In the genomic region with DNA sequence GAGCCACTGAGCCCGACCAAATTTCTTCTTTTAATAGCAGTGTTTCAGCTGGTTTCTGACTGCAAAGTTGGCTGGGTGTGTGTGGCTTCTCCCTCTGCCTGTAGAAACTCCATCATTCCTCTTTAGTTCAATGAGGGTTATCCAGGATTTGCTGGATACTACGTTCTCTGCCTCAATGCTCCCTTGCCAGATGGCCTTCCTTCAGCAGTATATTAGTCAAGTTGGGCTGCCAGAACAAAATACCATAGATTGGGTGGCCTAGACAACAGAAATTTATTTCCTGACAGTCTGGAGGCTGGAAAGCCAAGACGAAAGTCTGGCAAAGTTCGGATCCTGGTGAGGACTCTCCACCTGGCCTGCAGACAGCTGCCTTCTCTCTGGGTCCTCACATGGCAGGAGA, we compare ENCODE assay signal across 29 cellular contexts.
"Had no signal": no experiment of that assay in that cellular context is flagged by ENCODE, and none has a peak within 500 bp of the region (broad histone marks: within the 10 kb centered on the region; RNA-seq: fewer than 3 reads in every experiment).

No MANE protein-coding gene starts in this region.

- H3K27me3 ChIP-seq: cardiac muscle cell, colonic mucosa, sigmoid colon, upper lobe of left lung had no signal

- H3K36me3 Mint-ChIP-seq: activated CD8-positive, alpha-beta memory T cell treated with anti-CD3 and anti-CD28 coated beads, Interleukin-2, amount 10 ng/mL, durations not matched to agents 7 days and 5 days; activated naive CD4-positive, alpha-beta T cell treated with anti-CD3 and anti-CD28 coated beads, Interleukin-2, amount 50 U/mL, for 72 hours; brain; stimulated activated memory B cell treated with anti-CD40 and anti-IgM and Interleukin-4, amounts not matched to agents 10 μg/mL and 1 μg/mL and 100 μg/mL, for 72 hours; T-cell had no signal

- H3K4me1 ChIP-seq: colonic mucosa had no signal

- H3K9me3 Mint-ChIP-seq: activated B cell treated with CpG ODN at 0.5 μM for 24 hours; activated naive CD4-positive, alpha-beta T cell treated with anti-CD3 and anti-CD28 coated beads, Interleukin-2, amount 50 U/mL, for 72 hours; activated T-helper 2 cell treated with anti-CD3 and anti-CD28 coated beads, Interferon-gamma antibody, Interleukin-2, Interleukin-4, amounts not matched to agents 10 μg/mL and 5 μg/mL and 100 μg/mL, durations not matched to agents 14 hours and 24 hours and 36 hours; nephron progenitor cell; stimulated activated memory B cell treated with anti-CD40 and anti-IgM and Interleukin-4, amounts not matched to agents 10 μg/mL and 1 μg/mL and 100 μg/mL, for 72 hours; stimulated activated naive CD8-positive, alpha-beta T cell treated with anti-CD3 and anti-CD28 coated beads, Interleukin-15, amount 100 ng/mL, for 72 hours; T-cell; T-helper 2 cell treated with Interferon-gamma antibody and Interleukin-4, amounts not matched to agents 5 μg/mL and 100 μg/mL, for 36 hours had no signal

- H3K27ac ChIP-seq: cardiac muscle cell, colonic mucosa, neutrophil, upper lobe of left lung had no signal

- DNase-seq: activated B cell treated with CpG ODN at 0.5 μM for 24 hours; activated CD4-positive, alpha-beta T cell treated with anti-CD3 and anti-CD28 coated beads, Interleukin-2, amount 50 U/mL, for 1 hour; activated CD8-positive, alpha-beta memory T cell treated with anti-CD3 and anti-CD28 coated beads, Interleukin-2, amount 10 ng/mL, durations not matched to agents 7 days and 5 days; activated CD8-positive, alpha-beta T cell treated with anti-CD3 and anti-CD28 coated beads, Interleukin-2, amount 10 ng/mL, durations not matched to agents 7 days and 5 days; activated naive CD4-positive, alpha-beta T cell; activated T-cell treated with anti-CD3 and anti-CD28 coated beads, Interleukin-2, amount 50 U/mL, for 48 hours; cerebellar nuclear complex; colonic mucosa; effector CD8-positive, alpha-beta T cell; head of caudate nucleus; hippocampal formation; kidney; nephron progenitor cell; sigmoid colon; small intestine; stimulated activated CD4-positive, alpha-beta T cell treated with anti-CD3 and anti-CD28 coated beads, Interleukin-4, amount 100 ng/mL, for 24 hours; stimulated activated CD8-positive, alpha-beta memory T cell treated with anti-CD3 and anti-CD28 coated beads, Interleukin-4, amount 100 ng/mL, for 48 hours; stimulated activated naive CD8-positive, alpha-beta T cell treated with anti-CD3 and anti-CD28 coated beads, Interleukin-15, amount 100 ng/mL, for 72 hours; substantia nigra; T-cell; upper lobe of left lung had no signal

- H3K36me3 ChIP-seq: cardiac muscle cell, colonic mucosa, neutrophil, sigmoid colon, upper lobe of left lung had no signal

- H3K9me3 ChIP-seq: colonic mucosa, neutrophil, sigmoid colon, upper lobe of left lung had no signal

- FAIRE-seq: endometrium, kidney, small intestine had no signal

- H3K4me3 ChIP-seq: cardiac muscle cell, colonic mucosa, sigmoid colon, upper lobe of left lung had no signal

- H3K27ac Mint-ChIP-seq: activated B cell treated with CpG ODN at 0.5 μM for 24 hours; activated CD8-positive, alpha-beta T cell treated with anti-CD3 and anti-CD28 coated beads, Interleukin-2, amount 10 ng/mL, durations not matched to agents 7 days and 5 days; activated naive CD4-positive, alpha-beta T cell treated with anti-CD3 and anti-CD28 coated beads, Interleukin-2, amount 50 U/mL, for 72 hours; activated T-helper 2 cell treated with anti-CD3 and anti-CD28 coated beads, Interferon-gamma antibody, Interleukin-2, Interleukin-4, amounts not matched to agents 10 μg/mL and 5 μg/mL and 100 μg/mL, durations not matched to agents 14 hours and 24 hours and 36 hours; brain; nephron progenitor cell; stimulated activated memory B cell treated with anti-CD40 and anti-IgM and Interleukin-4, amounts not matched to agents 10 μg/mL and 1 μg/mL and 100 μg/mL, for 72 hours; stimulated activated naive CD8-positive, alpha-beta T cell treated with anti-CD3 and anti-CD28 coated beads, Interleukin-15, amount 100 ng/mL, for 72 hours; T-cell; T-helper 2 cell treated with Interferon-gamma antibody and Interleukin-4, amounts not matched to agents 5 μg/mL and 100 μg/mL, for 36 hours had no signal

- H3K4me3 Mint-ChIP-seq: activated B cell treated with CpG ODN at 0.5 μM for 24 hours; activated CD8-positive, alpha-beta memory T cell treated with anti-CD3 and anti-CD28 coated beads, Interleukin-2, amount 10 ng/mL, durations not matched to agents 7 days and 5 days; activated CD8-positive, alpha-beta T cell treated with anti-CD3 and anti-CD28 coated beads, Interleukin-2, amount 10 ng/mL, durations not matched to agents 7 days and 5 days; brain; nephron progenitor cell; stimulated activated memory B cell treated with anti-CD40 and anti-IgM and Interleukin-4, amounts not matched to agents 10 μg/mL and 1 μg/mL and 100 μg/mL, for 72 hours; stimulated activated naive CD8-positive, alpha-beta T cell treated with anti-CD3 and anti-CD28 coated beads, Interleukin-15, amount 100 ng/mL, for 72 hours; T-cell; T-helper 2 cell treated with Interferon-gamma antibody and Interleukin-4, amounts not matched to agents 5 μg/mL and 100 μg/mL, for 36 hours had no signal

- H3K4me1 Mint-ChIP-seq: activated B cell treated with CpG ODN at 0.5 μM for 24 hours; activated CD8-positive, alpha-beta memory T cell treated with anti-CD3 and anti-CD28 coated beads, Interleukin-2, amount 10 ng/mL, durations not matched to agents 7 days and 5 days; stimulated activated memory B cell treated with anti-CD40 and anti-IgM and Interleukin-4, amounts not matched to agents 10 μg/mL and 1 μg/mL and 100 μg/mL, for 72 hours; stimulated activated naive CD8-positive, alpha-beta T cell treated with anti-CD3 and anti-CD28 coated beads, Interleukin-15, amount 100 ng/mL, for 72 hours; T-cell had no signal
